In the genomic region with DNA sequence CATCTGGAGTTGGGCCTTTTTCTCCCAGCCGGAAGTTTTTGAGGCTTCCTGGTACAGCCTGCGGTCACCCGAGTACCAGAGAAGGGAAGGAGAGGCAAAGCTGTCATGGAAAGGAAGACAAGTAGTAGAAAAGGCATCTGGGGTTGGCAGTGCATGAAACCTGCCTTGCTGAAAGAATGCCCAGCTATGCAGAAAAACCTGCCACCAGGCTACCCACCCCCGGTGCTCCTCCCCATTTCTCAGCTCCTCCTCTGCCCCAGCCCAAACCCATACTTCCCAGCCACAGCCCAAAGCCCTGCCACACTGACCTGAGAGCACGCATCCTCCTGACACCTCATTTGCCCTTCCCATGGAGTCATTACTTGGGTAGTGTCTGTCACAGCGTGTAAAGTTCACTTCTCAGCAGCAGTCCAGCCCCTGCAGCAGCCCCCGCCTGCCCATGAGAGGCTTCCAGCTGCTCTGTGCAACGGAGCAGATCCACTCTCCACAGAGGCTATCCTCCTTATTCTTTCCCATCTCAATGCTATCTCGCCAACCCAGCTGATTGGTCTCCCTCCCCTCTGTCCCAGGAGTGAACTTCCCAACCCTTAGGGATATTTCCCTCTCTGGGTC, we compare ENCODE assay signal across 17 cellular contexts. TPM values are rescaled to one million over a fixed set of nuclear protein-coding genes. Genes with fewer than 3 reads are reported as not detected.
"Had no signal": no experiment of that assay in that cellular context is flagged by ENCODE, and none has a peak within 500 bp of the region (broad histone marks: within the 10 kb centered on the region; RNA-seq: fewer than 3 reads in every experiment).

No MANE protein-coding gene starts in this region.

- H3K4me3 Mint-ChIP-seq: activated CD8-positive, alpha-beta T cell treated with anti-CD3 and anti-CD28 coated beads, Interleukin-2, amount 10 ng/mL, durations not matched to agents 7 days and 5 days; activated naive CD4-positive, alpha-beta T cell treated with anti-CD3 and anti-CD28 coated beads for 36 hours; naive thymus-derived CD8-positive, alpha-beta T cell; stimulated activated naive CD8-positive, alpha-beta T cell treated with anti-CD3 and anti-CD28 coated beads, Interleukin-15, Interleukin-2, amounts not matched to agents 100 ng/mL and 50 ng/mL, for 24 hours; T-helper 1 cell treated with Interleukin-12 subunit alpha and Interleukin-12 subunit beta and Interleukin-4 antibody, amounts not matched to agents 30 μg/mL and 1 μg/mL, for 36 hours; WTC11 had no signal

- H3K27ac Mint-ChIP-seq: activated CD8-positive, alpha-beta T cell treated with anti-CD3 and anti-CD28 coated beads, Interleukin-2, amount 10 ng/mL, durations not matched to agents 7 days and 5 days; activated naive CD4-positive, alpha-beta T cell treated with anti-CD3 and anti-CD28 coated beads for 36 hours; naive thymus-derived CD8-positive, alpha-beta T cell; stimulated activated naive CD8-positive, alpha-beta T cell treated with anti-CD3 and anti-CD28 coated beads, Interleukin-15, Interleukin-2, amounts not matched to agents 100 ng/mL and 50 ng/mL, for 24 hours; T-helper 1 cell treated with Interleukin-12 subunit alpha and Interleukin-12 subunit beta and Interleukin-4 antibody, amounts not matched to agents 30 μg/mL and 1 μg/mL, for 36 hours; WTC11 had no signal

- H3K9me3 Mint-ChIP-seq: activated naive CD4-positive, alpha-beta T cell treated with anti-CD3 and anti-CD28 coated beads for 36 hours; naive thymus-derived CD8-positive, alpha-beta T cell; stimulated activated naive CD8-positive, alpha-beta T cell treated with anti-CD3 and anti-CD28 coated beads, Interleukin-15, Interleukin-2, amounts not matched to agents 100 ng/mL and 50 ng/mL, for 24 hours; T-helper 1 cell treated with Interleukin-12 subunit alpha and Interleukin-12 subunit beta and Interleukin-4 antibody, amounts not matched to agents 30 μg/mL and 1 μg/mL, for 36 hours; WTC11 had no signal

- DNase-seq: activated CD4-positive, alpha-beta T cell treated with anti-CD3 and anti-CD28 coated beads for 48 hours; activated CD8-positive, alpha-beta T cell treated with anti-CD3 and anti-CD28 coated beads, Interleukin-2, amount 10 ng/mL, durations not matched to agents 7 days and 5 days; activated naive CD4-positive, alpha-beta T cell treated with anti-CD3 and anti-CD28 coated beads for 36 hours; hypothalamus; mucosa of descending colon; naive thymus-derived CD8-positive, alpha-beta T cell; nucleus accumbens; psoas muscle; stimulated activated CD4-positive, alpha-beta T cell treated with anti-CD3 and anti-CD28 coated beads, Interleukin-12 subunit alpha, Interleukin-12 subunit beta, amount 100 ng/mL, for 4 hours; uterus had no signal

- H3K36me3 Mint-ChIP-seq: naive thymus-derived CD8-positive, alpha-beta T cell; WTC11 had no signal

- FAIRE-seq: astrocyte, colon had no signal

RNA-seq across cellular contexts. Expression of a gene that starts 40.4 kb away (rescaled TPM):
- total RNA-seq: cardiac muscle cell, thoracic aorta had no signal
